Comparison of ENCODE assay signal across 15 cellular contexts in genomic region chr22:46112405-46112804, GRCh38. TPM values are rescaled to one million over a fixed set of nuclear protein-coding genes. Genes with fewer than 3 reads are reported as not detected.
DNase-seq lines count a peak whose midpoint lies in the region; ATAC-seq, FAIRE-seq and TF ChIP-seq lines count a peak whose summit lies in the region.
"Had no signal": no experiment of that assay in that cellular context is flagged by ENCODE, and none has a peak within 500 bp of the region (broad histone marks: within the 10 kb centered on the region; RNA-seq: fewer than 3 reads in every experiment).

No MANE protein-coding gene starts in this region.

- no peak for TF ChIP-seq EP300 in gastroesophageal sphincter (IDR thresholded peaks at IDR 0.05)

- POLR2A ChIA-PET in A673 (lab: Charles Lee; ENCODE audit: low non-redundant PET), result no interaction called here

- peaks cover 4% of the 10 kb centered on the region for H3K27me3 Mint-ChIP-seq in GM23338 (ENCODE audit: insufficient read depth, low read depth, poor library complexity)
- H3K27me3 Mint-ChIP-seq: activated naive CD8-positive, alpha-beta T cell treated with anti-CD3 and anti-CD28 coated beads, Interleukin-2, amount 10 ng/mL, durations not matched to agents 7 days and 5 days; naive B cell had no signal

- FAIRE-seq in D721Med (lab: Jason Lieb, UNC), result no peak
- FAIRE-seq: islet of Langerhans had no signal

- H4K20me1 ChIP-seq in GM23338 (replicated peaks; ENCODE audit: insufficient read depth), result no peaks in the 10 kb centered on the region

- H3K4me3 Mint-ChIP-seq in GM23338, result no peak overlapping the region
- H3K4me3 Mint-ChIP-seq: activated naive CD8-positive, alpha-beta T cell treated with anti-CD3 and anti-CD28 coated beads, Interleukin-2, amount 10 ng/mL, durations not matched to agents 7 days and 5 days; naive B cell had no signal

- H3K4me3 ChIP-seq in A673 (ENCODE audit: low read depth, low read length, poor library complexity, severe bottlenecking), result no peak overlapping the region
- H3K4me3 ChIP-seq in RWPE2 (ENCODE audit: severe bottlenecking), result no peak overlapping the region
- H3K4me3 ChIP-seq in gastroesophageal sphincter, result no peak overlapping the region
- no peak overlapping the region for H3K4me3 ChIP-seq in skin epidermis
- H3K4me3 ChIP-seq in GM23338, result no peak overlapping the region

- DNase-seq in A673 (ENCODE audit: low spot score) (no peak), RWPE2 (ENCODE audit: low spot score) (no peak), NCI-H2171 treated with DMSO at 0.1 percent for 48 hours (lab: John Stamatoyannopoulos, UW) (no peak), D721Med (ENCODE audit: insufficient read length, low spot score) (no peak), GM23338 (ENCODE audit: low spot score) (no peak), posterior cingulate gyrus (no peak)
- DNase-seq: activated naive CD8-positive, alpha-beta T cell treated with anti-CD3 and anti-CD28 coated beads, Interleukin-2, amount 10 ng/mL, durations not matched to agents 7 days and 5 days; dermis blood vessel endothelial cell; MM.1S; naive B cell; NCI-H2171 had no signal

- no peaks in the 10 kb centered on the region for H3K79me2 ChIP-seq in GM23338 (replicated peaks; ENCODE audit: insufficient read depth)

- CTCF ChIA-PET in A673 (lab: Charles Lee), result no interaction called here

- H3K27ac ChIP-seq in A673 (ENCODE audit: low read depth, low read length, poor library complexity, severe bottlenecking) (peak overlapping the region; percentile 42), RWPE2 (ENCODE audit: poor library complexity, severe bottlenecking) (peak overlapping the region; percentile 58), gastroesophageal sphincter (peak overlapping the region; percentile 4 to 97 (median 78)), skin epidermis (peak overlapping the region in 15 of 21 experiments; percentile 3 to 84 (median 32)), GM23338 (ENCODE audit: low read depth) (no peak overlapping the region)
- H3K27ac ChIP-seq: VCaP had no signal

- H3K9me3 ChIP-seq in A673 (ENCODE audit: low read depth, low read length, poor library complexity, severe bottlenecking) (no peaks in the 10 kb centered on the region), RWPE2 (ENCODE audit: severe bottlenecking) (no peaks in the 10 kb centered on the region), gastroesophageal sphincter (no peaks in the 10 kb centered on the region)

- H3K4me1 Mint-ChIP-seq in GM23338, result peaks cover 3% of the 10 kb centered on the region
- H3K4me1 Mint-ChIP-seq: activated naive CD8-positive, alpha-beta T cell treated with anti-CD3 and anti-CD28 coated beads, Interleukin-2, amount 10 ng/mL, durations not matched to agents 7 days and 5 days had no signal

- ATAC-seq in RWPE2 (ENCODE audit: low read depth), result no peak
- no peak for ATAC-seq in gastroesophageal sphincter
- ATAC-seq in GM23338, result no peak

- no peak overlapping the region for H2AFZ ChIP-seq in GM23338

- H3K36me3 ChIP-seq in A673 (ENCODE audit: insufficient read depth, low read length, poor library complexity, severe bottlenecking) (peaks cover 54% of the 10 kb centered on the region), RWPE2 (ENCODE audit: low read depth) (peaks cover 59% of the 10 kb centered on the region), gastroesophageal sphincter (peaks cover 0 to 65% of the 10 kb centered on the region in 2 donors), GM23338 (ENCODE audit: insufficient read depth) (no peaks in the 10 kb centered on the region)

- no TSS peak for BruUV-seq in A673 (replicated peaks; lab: Mats Ljungman, UMichigan)

- H3K27me3 ChIP-seq in A673 (replicated peaks; ENCODE audit: insufficient read depth, low read depth, low read length, poor library complexity), result no peaks in the 10 kb centered on the region
- H3K27me3 ChIP-seq in RWPE2 (ENCODE audit: insufficient read depth, poor library complexity, severe bottlenecking), result no peaks in the 10 kb centered on the region
- no peaks in the 10 kb centered on the region for H3K27me3 ChIP-seq in gastroesophageal sphincter
- H3K27me3 ChIP-seq in GM23338 (ENCODE audit: insufficient read depth), result no peaks in the 10 kb centered on the region

- no peaks in the 10 kb centered on the region for H3K9me2 ChIP-seq in GM23338 (ENCODE audit: insufficient read depth)

- 62% methylated on average over 19 of the region's 20 CpGs; no CpG with 5 or more reads in 1 of the 2 donors for WGBS in gastroesophageal sphincter (ENCODE audit: low coverage in 1 of 2), 2 donors

- H3K4me1 ChIP-seq in A673 (ENCODE audit: insufficient read depth, low read length, poor library complexity, severe bottlenecking) (no peaks in the 10 kb centered on the region), RWPE2 (ENCODE audit: insufficient read depth, poor library complexity, severe bottlenecking) (peaks cover under 1% of the 10 kb centered on the region), gastroesophageal sphincter (peaks cover 5 to 99% (median 75%) of the 10 kb centered on the region in 3 donors), GM23338 (ENCODE audit: insufficient read depth) (no peaks in the 10 kb centered on the region)

- TF ChIP-seq POLR2A in gastroesophageal sphincter (IDR thresholded peaks at IDR 0.05), result no peak

- H3K4me2 ChIP-seq in GM23338, result no peak overlapping the region

- H3K27ac Mint-ChIP-seq in GM23338, result no peak overlapping the region
- H3K27ac Mint-ChIP-seq: activated naive CD8-positive, alpha-beta T cell treated with anti-CD3 and anti-CD28 coated beads, Interleukin-2, amount 10 ng/mL, durations not matched to agents 7 days and 5 days had no signal

- H3K9me3 Mint-ChIP-seq in GM23338, result no peaks in the 10 kb centered on the region
- H3K9me3 Mint-ChIP-seq: activated naive CD8-positive, alpha-beta T cell treated with anti-CD3 and anti-CD28 coated beads, Interleukin-2, amount 10 ng/mL, durations not matched to agents 7 days and 5 days; naive B cell had no signal

- H3K36me3 Mint-ChIP-seq in GM23338 (ENCODE audit: low read depth), result no peaks in the 10 kb centered on the region
- H3K36me3 Mint-ChIP-seq: activated naive CD8-positive, alpha-beta T cell treated with anti-CD3 and anti-CD28 coated beads, Interleukin-2, amount 10 ng/mL, durations not matched to agents 7 days and 5 days; naive B cell had no signal

- H3F3A ChIP-seq in GM23338 (replicated peaks; ENCODE audit: low read depth), result no peaks in the 10 kb centered on the region

- TF ChIP-seq CTCF in A673 (conservative IDR thresholded peaks at IDR 0.05; ENCODE audit: low read depth, low read length), result no peak
- no peak for TF ChIP-seq CTCF in RWPE2 (IDR thresholded peaks at IDR 0.05; ENCODE audit: poor library complexity, severe bottlenecking)
- TF ChIP-seq CTCF in gastroesophageal sphincter (IDR thresholded peaks at IDR 0.05), result no peak
- no peak for TF ChIP-seq CTCF in D721Med (IDR thresholded peaks at IDR 0.05; ENCODE audit: insufficient read depth, missing control alignments)
- TF ChIP-seq CTCF in GM23338 (conservative IDR thresholded peaks at IDR 0.05; ENCODE audit: low read depth in 2 of 2), result no peak

- intact Hi-C loops in A673 (cut with micrococcal nuclease; ENCODE audit: unreplicated experiment), result no loop called here
- intact Hi-C loops in posterior cingulate gyrus (cut with DNase I), result no loop called here

TF ChIP-seq in GM23338, 12 proteins besides CTCF, POLR2A, EP300 and RAD21:
- no peak for TF ChIP-seq POLR2AphosphoS5 (IDR thresholded peaks at IDR 0.05; ENCODE audit: low read depth)
- no peak for TF ChIP-seq STAT1 (IDR thresholded peaks at IDR 0.05; ENCODE audit: unreplicated experiment)
- TF ChIP-seq ZNF331 (CRISPR knock-in tag; IDR thresholded peaks at IDR 0.05; ENCODE audit: low read depth), result no peak
- no peak for TF ChIP-seq CREB1 (CRISPR knock-in tag; IDR thresholded peaks at IDR 0.05; ENCODE audit: low read depth)

RNA-seq across cellular contexts. Expression of gene PPARA, which starts 37.9 kb away (rescaled TPM):
- 2.0 and 4.0 TPM in 2 replicates for total RNA-seq in A673 (2021)
- 10 to 100 TPM; 19.5 to 28.5 (median 26.9) TPM for total RNA-seq in gastroesophageal sphincter
- 6.0 and 12.6 TPM in 2 replicates for total RNA-seq in GM23338 (2014; rRNA removed; shearing (Covaris generic))
- 4.7 and 5.1 TPM in 2 replicates for polyA plus RNA-seq in GM23338 (2016; fragmentation: Nextera tagmentation; extraction: Ambion mirVana)
